25 cellular contexts compared by ENCODE assay signal in the genomic region with DNA sequence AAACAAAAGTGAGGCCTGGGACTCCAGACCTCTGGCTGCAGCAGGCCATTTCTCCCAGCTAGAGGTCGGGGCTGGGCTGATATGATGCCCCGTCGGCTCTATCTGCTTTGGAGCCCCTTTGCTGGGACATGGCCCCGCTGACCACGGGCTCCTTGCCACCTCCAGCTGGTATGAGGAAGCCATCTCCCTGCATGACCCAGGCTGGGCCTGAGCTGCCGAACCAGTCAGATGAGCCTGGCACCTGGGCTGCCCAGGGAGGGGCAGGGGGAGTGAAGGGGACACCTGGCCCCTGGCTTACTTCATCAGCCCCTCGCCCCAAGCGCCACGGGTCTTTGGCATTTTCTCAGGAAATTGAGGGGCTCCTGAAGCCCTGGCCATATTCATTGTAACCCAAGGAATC. TPM values are rescaled to one million over a fixed set of nuclear protein-coding genes. Genes with fewer than 3 reads are reported as not detected.
DNase-seq lines count a peak whose midpoint lies in the region; ATAC-seq and TF ChIP-seq lines count a peak whose summit lies in the region.
"Had no signal": no experiment of that assay in that cellular context is flagged by ENCODE, and none has a peak within 500 bp of the region (broad histone marks: within the 10 kb centered on the region; RNA-seq: fewer than 3 reads in every experiment).

No MANE protein-coding gene starts in this region.

- DNase-seq in GM13976 (ENCODE audit: low spot score) (peak; percentile 20), RWPE1 (ENCODE audit: low spot score) (no peak), neuronal stem cell (ENCODE audit: low spot score) (no peak)
- no peak for DNase-seq in activated CD4-positive, CD25-positive, alpha-beta regulatory T cell treated with anti-CD3 and anti-CD28 coated beads, Interleukin-2, amount 50 U/mL, for 72 hours
- DNase-seq in CD4-positive, alpha-beta T cell: no peak
- DNase-seq: activated CD8-positive, alpha-beta memory T cell treated with anti-CD3 and anti-CD28 coated beads for 24 hours; activated effector memory CD4-positive, alpha-beta T cell treated with anti-CD3 and anti-CD28 coated beads, Interleukin-2, amount 50 U/mL, for 16 hours; activated naive CD8-positive, alpha-beta T cell treated with anti-CD3 and anti-CD28 coated beads, Interleukin-2, amount 10 ng/mL, durations not matched to agents 7 days and 5 days; GF-D8; HFFc6; Kasumi-1; left ventricle myocardium superior; NCI-H1092 treated with DMSO at 0.1 percent for 48 hours; NCI-H1930; NCI-H526 treated with DMSO at 0.1 percent for 48 hours; right lobe of liver; stimulated activated CD4-positive, alpha-beta T cell treated with anti-CD3 and anti-CD28 coated beads, Interleukin-2, amount 100 ng/mL, for 48 hours; T-cell; transverse colon had no signal

- no peak for TF ChIP-seq CTCF in GM13976 (IDR thresholded peaks at IDR 0.05; ENCODE audit: borderline replicate concordance, control extremely low read depth, extremely low read depth, insufficient read depth, missing control alignments)
- TF ChIP-seq CTCF in RWPE1 (conservative IDR thresholded peaks at IDR 0.05; ENCODE audit: low read depth): no peak
- TF ChIP-seq CTCF in CD4-positive, alpha-beta T cell (IDR thresholded peaks at IDR 0.05): no peak

- no CpG with 5 or more reads among the region's 9 CpGs for WGBS in neuronal stem cell (ENCODE audit: extremely low coverage in 2 of 2, insufficient read length in 2 of 2, insufficient replicate concordance in 1 of 2), 2 donors

- H3K27ac ChIP-seq in RWPE1: peak overlapping the region; percentile 70
- H3K27ac ChIP-seq in neuronal stem cell (replicated peaks; ENCODE audit: low read length): no peak overlapping the region
- H3K27ac ChIP-seq in CD4-positive, alpha-beta T cell (ENCODE audit: low read depth, low read length): no peak overlapping the region
- H3K27ac ChIP-seq: neural progenitor cell, right lobe of liver, SJSA1, transverse colon had no signal

- H3K9me3 Mint-ChIP-seq in CD4-positive, alpha-beta T cell: no peaks in the 10 kb centered on the region
- H3K9me3 Mint-ChIP-seq: activated naive CD8-positive, alpha-beta T cell treated with anti-CD3 and anti-CD28 coated beads, Interleukin-2, amount 10 ng/mL, durations not matched to agents 7 days and 5 days; HFFc6; neural progenitor cell; T-cell had no signal

- H3K18ac ChIP-seq in neuronal stem cell (ENCODE audit: low read length): no peak overlapping the region

- H3K4me3 ChIP-seq in neuronal stem cell (ENCODE audit: low read length in 2 of 2): no peak overlapping the region
- H3K4me3 ChIP-seq: neural progenitor cell, right lobe of liver, SJSA1, transverse colon had no signal

- H3K4me3 Mint-ChIP-seq in CD4-positive, alpha-beta T cell: no peak overlapping the region
- H3K4me3 Mint-ChIP-seq: activated naive CD8-positive, alpha-beta T cell treated with anti-CD3 and anti-CD28 coated beads, Interleukin-2, amount 10 ng/mL, durations not matched to agents 7 days and 5 days; HFFc6; neural progenitor cell; T-cell had no signal

- H3K27me3 Mint-ChIP-seq in CD4-positive, alpha-beta T cell: no peaks in the 10 kb centered on the region
- H3K27me3 Mint-ChIP-seq: activated naive CD8-positive, alpha-beta T cell treated with anti-CD3 and anti-CD28 coated beads, Interleukin-2, amount 10 ng/mL, durations not matched to agents 7 days and 5 days; T-cell had no signal

- no peaks in the 10 kb centered on the region for H3K9me3 ChIP-seq in neuronal stem cell (replicated peaks in 1 of 2; ENCODE audit: control insufficient read depth in 2 of 2, insufficient read depth in 1 of 2, low read depth in 1 of 2, low read length in 2 of 2)
- H3K9me3 ChIP-seq in CD4-positive, alpha-beta T cell (ENCODE audit: control insufficient read depth, low read length): no peaks in the 10 kb centered on the region
- H3K9me3 ChIP-seq: right lobe of liver, SJSA1, transverse colon had no signal

- H2BK5ac ChIP-seq in neuronal stem cell (ENCODE audit: low read length): no peak overlapping the region

- intact Hi-C loops in CD4-positive, alpha-beta T cell (cut with DNase I, micrococcal nuclease): no loop called here

- no peak overlapping the region for H2BK120ac ChIP-seq in neuronal stem cell (ENCODE audit: low read depth, low read length)

- no peak overlapping the region for H4K91ac ChIP-seq in neuronal stem cell (ENCODE audit: low read depth, low read length, poor library complexity)

- peak; percentile 91 for ATAC-seq in esophagus mucosa
- ATAC-seq in HG03159 (IDR thresholded peaks at IDR 0.05; ENCODE audit: unreplicated experiment): no peak
- no peak for ATAC-seq in GM19397 (IDR thresholded peaks at IDR 0.05; ENCODE audit: unreplicated experiment)
- ATAC-seq in CD4-positive, alpha-beta T cell (ENCODE audit: poor library complexity): no peak
- ATAC-seq: activated CD4-positive, CD25-positive, alpha-beta regulatory T cell treated with anti-CD3 and anti-CD28 coated beads, Interleukin-2, amount 50 U/mL, for 24 hours; left ventricle myocardium superior; T-cell had no signal

- peaks cover 6% of the 10 kb centered on the region for H3K36me3 Mint-ChIP-seq in CD4-positive, alpha-beta T cell (ENCODE audit: low read depth)

- in situ Hi-C loops in GM13976 (cut with MboI; ENCODE audit: low sequenced_read_pairs, unreplicated experiment): no loop called here

- H3K36me3 ChIP-seq in neuronal stem cell (replicated peaks in 1 of 2; ENCODE audit: control insufficient read depth in 2 of 2, insufficient read depth in 2 of 2, low read length in 2 of 2): peaks cover 35 to 55% of the 10 kb centered on the region in 2 donors
- H3K36me3 ChIP-seq: neural progenitor cell, transverse colon had no signal

- peak overlapping the region; percentile 96 for H3K23ac ChIP-seq in neuronal stem cell (ENCODE audit: low read depth, low read length, poor library complexity)

- no peak overlapping the region for H3K27ac Mint-ChIP-seq in CD4-positive, alpha-beta T cell
- H3K27ac Mint-ChIP-seq: activated naive CD8-positive, alpha-beta T cell treated with anti-CD3 and anti-CD28 coated beads, Interleukin-2, amount 10 ng/mL, durations not matched to agents 7 days and 5 days; HFFc6 had no signal

- no peak overlapping the region for H2AFZ ChIP-seq in neuronal stem cell (ENCODE audit: low read length)
- H2AFZ ChIP-seq: neural progenitor cell had no signal

- H2BK12ac ChIP-seq in neuronal stem cell (ENCODE audit: low read length): no peak overlapping the region

- H4K8ac ChIP-seq in neuronal stem cell (ENCODE audit: low read depth, low read length): no peak overlapping the region

- CTCF ChIA-PET in RWPE1 (lab: Yijun Ruan, JAX): interaction anchor here (0.7 kb wide), 1 partner anchor 66 kb away, joined by 4 read pairs; no protein-coding TSS in a partner anchor
- CTCF ChIA-PET in CD4-positive, alpha-beta T cell (lab: Charles Lee): interaction anchor here (0.9 kb wide), 1 partner anchor 11 kb away, joined by 3 read pairs; no protein-coding TSS in a partner anchor

- H3K79me1 ChIP-seq in neuronal stem cell (ENCODE audit: low read depth, low read length): peaks cover 11% of the 10 kb centered on the region

- H3K14ac ChIP-seq in neuronal stem cell (ENCODE audit: low read length): no peak overlapping the region

- H3K4me2 ChIP-seq in neuronal stem cell (ENCODE audit: insufficient read depth, low read length, poor library complexity, severe bottlenecking): no peak overlapping the region
- H3K4me2 ChIP-seq: neural progenitor cell had no signal

- H3K4me1 Mint-ChIP-seq in CD4-positive, alpha-beta T cell (ENCODE audit: low read depth): no peaks in the 10 kb centered on the region
- H3K4me1 Mint-ChIP-seq: neural progenitor cell had no signal

- H2AK5ac ChIP-seq in neuronal stem cell (ENCODE audit: low read depth, low read length): no peak overlapping the region

- H3K27me3 ChIP-seq in neuronal stem cell (ENCODE audit: control insufficient read depth in 3 of 3, insufficient read depth in 3 of 3, low read depth in 1 of 3, low read length in 3 of 3): no peaks in the 10 kb centered on the region
- no peaks in the 10 kb centered on the region for H3K27me3 ChIP-seq in CD4-positive, alpha-beta T cell (ENCODE audit: control insufficient read depth, insufficient read depth, low read length)
- H3K27me3 ChIP-seq: neural progenitor cell, right lobe of liver, SJSA1, transverse colon had no signal

- POLR2A ChIA-PET in RWPE1 (lab: Yijun Ruan, JAX; ENCODE audit: low non-redundant PET): no interaction called here
- POLR2A ChIA-PET in CD4-positive, alpha-beta T cell (lab: Charles Lee): interaction anchor here (0.8 kb wide), 1 partner anchor 59 kb away, joined by 3 read pairs; no protein-coding TSS in a partner anchor

- no peak overlapping the region for H2BK15ac ChIP-seq in neuronal stem cell (ENCODE audit: low read length)

- no peak overlapping the region for H3K9ac ChIP-seq in neuronal stem cell (ENCODE audit: low read depth, low read length, poor library complexity)
- H3K9ac ChIP-seq: neural progenitor cell had no signal

- no peak overlapping the region for H3K4ac ChIP-seq in neuronal stem cell (ENCODE audit: low read length)

- H3K4me1 ChIP-seq in neuronal stem cell (ENCODE audit: control insufficient read depth in 2 of 2, insufficient read depth in 1 of 2, low read depth in 1 of 2, low read length in 2 of 2): peaks cover 0 to 1% of the 10 kb centered on the region in 2 donors
- H3K4me1 ChIP-seq: neural progenitor cell, right lobe of liver had no signal

RNA-seq across cellular contexts. Expression of a gene that starts 7.8 kb away (rescaled TPM):
- total RNA-seq in esophagus mucosa: 10.9 TPM
- polyA plus RNA-seq in neuronal stem cell (2013, experiment 1 of 2): 16.2 TPM
- 16.7 TPM for polyA plus RNA-seq in neuronal stem cell (2013, experiment 2 of 2)
- 1 to 10 TPM; 3.5 to 3.8 TPM for total RNA-seq in CD4-positive, alpha-beta T cell

RNA-seq across cellular contexts. Expression of a gene that starts 28.8 kb away (rescaled TPM):
- 60.2 TPM for total RNA-seq in esophagus mucosa
- 240 TPM for polyA plus RNA-seq in neuronal stem cell (2013, experiment 1 of 2)
- polyA plus RNA-seq in neuronal stem cell (2013, experiment 2 of 2): 222 TPM
- total RNA-seq in CD4-positive, alpha-beta T cell: 100 to 1,000 TPM; 119 TPM

RNA-seq across cellular contexts. Expression of a gene that starts 38.7 kb away (rescaled TPM):
- 22.4 TPM for total RNA-seq in esophagus mucosa
- 16.3 TPM for polyA plus RNA-seq in neuronal stem cell (2013, experiment 1 of 2)
- 17.0 TPM for polyA plus RNA-seq in neuronal stem cell (2013, experiment 2 of 2)
- total RNA-seq in CD4-positive, alpha-beta T cell: 10 to 100 TPM; 20.4 to 21.1 TPM
